Comparison of ENCODE assay signal across 1 cellular context in genomic region chr17:8503368-8503767, GRCh38.
TF ChIP-seq lines count a peak whose summit lies in the region.

No MANE protein-coding gene starts in this region.

TF ChIP-seq in GM23338, 12 proteins besides CTCF, POLR2A, EP300 and RAD21 (continued from another document):
- TF ChIP-seq EZH2phosphoT487 (IDR thresholded peaks at IDR 0.05; ENCODE audit: unreplicated experiment): no peak
- TF ChIP-seq POLR2AphosphoS5 (IDR thresholded peaks at IDR 0.05; ENCODE audit: low read depth): no peak
